16 cellular contexts compared by ENCODE assay signal in genomic region chr9:132474253-132474652, GRCh38.
"Had no signal": no experiment of that assay in that cellular context is flagged by ENCODE, and none has a peak within 500 bp of the region (broad histone marks: within the 10 kb centered on the region; RNA-seq: fewer than 3 reads in every experiment).

No MANE protein-coding gene starts in this region.

- H3K4me3 Mint-ChIP-seq: activated CD4-positive, alpha-beta memory T cell treated with anti-CD3 and anti-CD28 coated beads, Interleukin-2, amount 10 ng/mL, durations not matched to agents 7 days and 5 days; activated CD4-positive, alpha-beta T cell treated with anti-CD3 and anti-CD28 coated beads for 36 hours; activated T-cell treated with anti-CD3 and anti-CD28 coated beads, Interleukin-2, amount 50 U/mL, for 72 hours; dendritic cell treated with granulocyte-macrophage colony-stimulating factor and Interleukin-4, amounts not matched to agents 40 ng/mL and 50 ng/mL, for 4 days; nephron; stimulated activated memory B cell treated with anti-CD40 and anti-IgM and Interleukin-4, amounts not matched to agents 10 μg/mL and 1 μg/mL and 100 μg/mL, for 72 hours had no signal

- H3K27ac ChIP-seq: ovary, tibial artery, VCaP had no signal

- H3K27ac Mint-ChIP-seq: activated CD4-positive, alpha-beta memory T cell treated with anti-CD3 and anti-CD28 coated beads, Interleukin-2, amount 10 ng/mL, durations not matched to agents 7 days and 5 days; activated CD4-positive, alpha-beta T cell treated with anti-CD3 and anti-CD28 coated beads for 36 hours; activated T-cell treated with anti-CD3 and anti-CD28 coated beads, Interleukin-2, amount 50 U/mL, for 72 hours; dendritic cell treated with granulocyte-macrophage colony-stimulating factor and Interleukin-4, amounts not matched to agents 40 ng/mL and 50 ng/mL, for 4 days; stimulated activated memory B cell treated with anti-CD40 and anti-IgM and Interleukin-4, amounts not matched to agents 10 μg/mL and 1 μg/mL and 100 μg/mL, for 72 hours had no signal

- H3K36me3 Mint-ChIP-seq: stimulated activated memory B cell treated with anti-CD40 and anti-IgM and Interleukin-4, amounts not matched to agents 10 μg/mL and 1 μg/mL and 100 μg/mL, for 72 hours had no signal

- H3K9me3 Mint-ChIP-seq: activated CD4-positive, alpha-beta memory T cell treated with anti-CD3 and anti-CD28 coated beads, Interleukin-2, amount 10 ng/mL, durations not matched to agents 7 days and 5 days; activated T-cell treated with anti-CD3 and anti-CD28 coated beads, Interleukin-2, amount 50 U/mL, for 72 hours; dendritic cell treated with granulocyte-macrophage colony-stimulating factor and Interleukin-4, amounts not matched to agents 40 ng/mL and 50 ng/mL, for 4 days; nephron; stimulated activated memory B cell treated with anti-CD40 and anti-IgM and Interleukin-4, amounts not matched to agents 10 μg/mL and 1 μg/mL and 100 μg/mL, for 72 hours had no signal

- ATAC-seq: activated CD4-positive, alpha-beta T cell treated with anti-CD3 and anti-CD28 coated beads for 36 hours; activated T-cell treated with anti-CD3 and anti-CD28 coated beads, Interleukin-2, amount 50 U/mL, for 72 hours; esophagus mucosa; left ventricle myocardium superior; stimulated activated memory B cell treated with anti-CD40 and anti-IgM and Interleukin-4, amounts not matched to agents 10 μg/mL and 1 μg/mL and 100 μg/mL, for 72 hours had no signal

- H3K4me1 Mint-ChIP-seq: activated CD4-positive, alpha-beta memory T cell treated with anti-CD3 and anti-CD28 coated beads, Interleukin-2, amount 10 ng/mL, durations not matched to agents 7 days and 5 days; activated CD4-positive, alpha-beta T cell treated with anti-CD3 and anti-CD28 coated beads for 36 hours; nephron had no signal

- H3K4me3 ChIP-seq: ovary, smooth muscle cell, tibial artery had no signal

- H3K27me3 ChIP-seq: ovary had no signal

- H3K36me3 ChIP-seq: ovary, tibial artery had no signal

- DNase-seq: activated CD4-positive, alpha-beta memory T cell treated with anti-CD3 and anti-CD28 coated beads, Interleukin-2, amount 10 ng/mL, durations not matched to agents 7 days and 5 days; activated CD4-positive, alpha-beta T cell treated with anti-CD3 and anti-CD28 coated beads for 36 hours; activated T-cell treated with anti-CD3 and anti-CD28 coated beads, Interleukin-2, amount 50 U/mL, for 72 hours; central memory CD4-positive, alpha-beta T cell; left ventricle myocardium superior; mesendoderm; ovary; retina; T-helper 1 cell; tibial artery had no signal

- H3K9me3 ChIP-seq: ovary, tibial artery had no signal

- H3K4me2 ChIP-seq: smooth muscle cell had no signal

- H3K4me1 ChIP-seq: tibial artery had no signal
